ENCODE assay signal across 8 cellular contexts in the genomic region with DNA sequence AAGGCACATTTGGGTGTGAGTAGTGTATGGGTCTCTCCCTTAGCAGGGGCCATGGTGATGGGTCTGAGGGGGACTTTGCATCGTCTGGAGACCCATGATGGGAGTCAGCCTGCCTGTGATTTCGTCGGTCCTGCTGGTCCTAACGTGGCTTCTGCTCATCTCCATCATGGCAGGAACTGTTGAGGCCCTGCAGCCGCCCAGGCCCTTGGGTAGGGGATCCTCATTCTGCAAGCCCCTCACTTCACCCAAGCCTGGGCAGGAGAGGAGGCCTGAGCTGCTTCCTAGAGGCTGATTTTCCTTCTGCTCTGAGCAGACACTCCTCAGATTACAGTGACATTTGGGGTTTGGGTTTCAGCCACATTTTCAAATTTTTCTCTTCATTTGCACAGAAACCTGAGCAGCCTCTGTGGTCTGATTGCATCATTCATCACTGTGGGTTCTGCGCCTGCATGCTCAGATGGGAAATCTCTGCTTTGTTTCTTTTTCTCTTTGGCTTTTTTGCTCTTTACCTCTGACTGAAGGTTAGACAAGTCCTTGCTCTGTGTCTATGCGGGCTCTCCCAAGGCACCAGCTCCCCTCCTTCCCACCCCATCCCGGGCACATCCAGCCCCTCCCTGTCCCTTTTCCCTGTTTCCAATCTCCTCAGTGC.
DNase-seq lines count a peak whose midpoint lies in the region; ATAC-seq, FAIRE-seq and TF ChIP-seq lines count a peak whose summit lies in the region.

No MANE protein-coding gene starts in this region.

- CTCF ChIA-PET in K562 (lab: Yijun Ruan, JAX; ENCODE audit: low intra/inter-chr PET ratio), result no interaction called here

- H3K4me1 ChIP-seq in GM23338 (ENCODE audit: insufficient read depth), result no peaks in the 10 kb centered on the region
- H3K4me1 ChIP-seq in K562 (replicated peaks in 1 of 2; ENCODE audit: control insufficient read depth in 2 of 2, insufficient read depth in 2 of 2, low read length in 2 of 2), result no peaks in the 10 kb centered on the region

- ATAC-seq in GM18520 (IDR thresholded peaks at IDR 0.05; ENCODE audit: unreplicated experiment), result peak; percentile 83
- no peak for ATAC-seq in GM23338
- ATAC-seq in K562, result peak; percentile 44
- ATAC-seq in stimulated activated effector memory CD8-positive, alpha-beta T cell treated with anti-CD3 and anti-CD28 coated beads, Interleukin-12 subunit alpha, Interleukin-12 subunit beta, amount 100 ng/mL, for 72 hours, result peak; percentile 6
- ATAC-seq in GM21360 (IDR thresholded peaks at IDR 0.05; ENCODE audit: unreplicated experiment), result no peak
- ATAC-seq in omental fat pad (ENCODE audit: low FRiP score), result no peak

- TF ChIP-seq RAD21 in K562 (CRISPR knock-in tag; conservative IDR thresholded peaks at IDR 0.05 in 1 of 2, IDR thresholded peaks at IDR 0.05 in 1 of 2), result no peak

- intact Hi-C loops in K562 (cut with micrococcal nuclease), result no loop called here

- H3K9me3 ChIP-seq in KOPT-K1 (ENCODE audit: insufficient read depth, low read length, poor library complexity, severe bottlenecking) (no peaks in the 10 kb centered on the region), K562 (replicated peaks; ENCODE audit: control insufficient read depth, insufficient read depth, low read depth, low read length) (no peaks in the 10 kb centered on the region), WERI-Rb-1 (ENCODE audit: severe bottlenecking) (no peaks in the 10 kb centered on the region)

- TF ChIP-seq POLR2A in K562 (conservative IDR thresholded peaks at IDR 0.05), result no peak

- H3K27me3 ChIP-seq in GM23338 (ENCODE audit: insufficient read depth), result no peaks in the 10 kb centered on the region
- H3K27me3 ChIP-seq in K562 (ENCODE audit: control insufficient read depth in 2 of 2, insufficient read depth in 2 of 2, low read length in 2 of 2), result peaks cover 7 to 38% of the 10 kb centered on the region in 2 experiments; a peak in 4 of 5 replicates
- no peaks in the 10 kb centered on the region for H3K27me3 ChIP-seq in WERI-Rb-1 (ENCODE audit: insufficient read depth, low read depth, severe bottlenecking)

- H3K36me3 Mint-ChIP-seq in GM23338 (ENCODE audit: low read depth), result no peaks in the 10 kb centered on the region
- H3K36me3 Mint-ChIP-seq in stimulated activated effector memory CD8-positive, alpha-beta T cell treated with anti-CD3 and anti-CD28 coated beads, Interleukin-12 subunit alpha, Interleukin-12 subunit beta, amount 100 ng/mL, for 72 hours, result no peaks in the 10 kb centered on the region

- POLR2A ChIA-PET in K562 (lab: Yijun Ruan, JAX), result no interaction called here

- in situ Hi-C loops in K562 (cut with MboI), result no loop called here

- H3K9me1 ChIP-seq in K562 (ENCODE audit: control insufficient read depth, insufficient read depth, low read length), result no peaks in the 10 kb centered on the region

- DNase-seq in GM23338 (ENCODE audit: low spot score) (no peak), K562 (ENCODE audit: extremely low read depth in 1 of 4, low spot score in 3 of 4) (no peak), WERI-Rb-1 (no peak), omental fat pad (ENCODE audit: low spot score) (no peak)
- peak in 1 of 2 donors; percentile 51 for DNase-seq in stimulated activated effector memory CD8-positive, alpha-beta T cell treated with anti-CD3 and anti-CD28 coated beads, Interleukin-12 subunit alpha, Interleukin-12 subunit beta, amount 100 ng/mL, for 72 hours (ENCODE audit: low spot score in 2 of 2)

- H3K9me3 Mint-ChIP-seq in GM23338, result peaks cover 8% of the 10 kb centered on the region
- H3K9me3 Mint-ChIP-seq in stimulated activated effector memory CD8-positive, alpha-beta T cell treated with anti-CD3 and anti-CD28 coated beads, Interleukin-12 subunit alpha, Interleukin-12 subunit beta, amount 100 ng/mL, for 72 hours, result no peaks in the 10 kb centered on the region

- peaks cover 7% of the 10 kb centered on the region for H3K4me1 Mint-ChIP-seq in GM23338
- peaks cover 9% of the 10 kb centered on the region for H3K4me1 Mint-ChIP-seq in stimulated activated effector memory CD8-positive, alpha-beta T cell treated with anti-CD3 and anti-CD28 coated beads, Interleukin-12 subunit alpha, Interleukin-12 subunit beta, amount 100 ng/mL, for 72 hours

- TF ChIP-seq CTCF in GM23338 (conservative IDR thresholded peaks at IDR 0.05; ENCODE audit: low read depth in 2 of 2) (no peak), K562 (IDR thresholded peaks at IDR 0.05 in 2 of 3, conservative IDR thresholded peaks at IDR 0.05 in 1 of 3; ENCODE audit: insufficient read depth in 2 of 3, low read depth in 1 of 3, low read length in 3 of 3) (no peak), WERI-Rb-1 (IDR thresholded peaks at IDR 0.05; ENCODE audit: low read depth, low read length) (no peak), omental fat pad (IDR thresholded peaks at IDR 0.05) (no peak)

- H3K27ac ChIP-seq in GM23338 (ENCODE audit: low read depth) (no peak overlapping the region), KOPT-K1 (ENCODE audit: low read depth, low read length, poor library complexity, severe bottlenecking) (peak overlapping the region; percentile 28), K562 (ENCODE audit: extremely low read depth, low read depth, low read length) (no peak overlapping the region), WERI-Rb-1 (no peak overlapping the region)

- H3K27me3 Mint-ChIP-seq in GM23338 (ENCODE audit: insufficient read depth, low read depth, poor library complexity), result peaks cover 11% of the 10 kb centered on the region

- no peaks in the 10 kb centered on the region for H4K20me1 ChIP-seq in GM23338 (replicated peaks; ENCODE audit: insufficient read depth)
- H4K20me1 ChIP-seq in K562 (replicated peaks; ENCODE audit: control insufficient read depth, insufficient read depth, low read length), result no peaks in the 10 kb centered on the region; the same call in none of the 2 replicates

- no peak for TF ChIP-seq EP300 in K562 (IDR thresholded peaks at IDR 0.05; ENCODE audit: low read length)

- H2AFZ ChIP-seq in GM23338, result 0 out of 2 replicates have a peak overlapping the region, but pooled peaks have one; percentile 47
- no peak overlapping the region for H2AFZ ChIP-seq in K562 (ENCODE audit: low read depth, low read length)

- H3K4me2 ChIP-seq in GM23338, result no peak overlapping the region
- H3K4me2 ChIP-seq in K562 (ENCODE audit: insufficient read depth, low read length), result no peak overlapping the region

- no peaks in the 10 kb centered on the region for H3F3A ChIP-seq in GM23338 (replicated peaks; ENCODE audit: low read depth)

- no peak for FAIRE-seq in K562 (lab: Jason Lieb, UNC)

- no TSS peak for BruUV-seq in K562 (replicated peaks; lab: Mats Ljungman, UMichigan)

- H3K36me3 ChIP-seq in GM23338 (ENCODE audit: insufficient read depth) (no peaks in the 10 kb centered on the region), KOPT-K1 (ENCODE audit: insufficient read depth, low read length) (no peaks in the 10 kb centered on the region), K562 (ENCODE audit: control insufficient read depth, insufficient read depth, low read length) (no peaks in the 10 kb centered on the region), WERI-Rb-1 (no peaks in the 10 kb centered on the region)

- WGBS in K562 (ENCODE audit: insufficient coverage, low coverage, missing lambda C conversion rate), result 3% methylated on average over 8 of the region's 8 CpGs

- H3K4me3 Mint-ChIP-seq in GM23338, result no peak overlapping the region
- H3K4me3 Mint-ChIP-seq in stimulated activated effector memory CD8-positive, alpha-beta T cell treated with anti-CD3 and anti-CD28 coated beads, Interleukin-12 subunit alpha, Interleukin-12 subunit beta, amount 100 ng/mL, for 72 hours, result no peak overlapping the region

- H3K4me3 ChIP-seq in GM23338 (no peak overlapping the region), K562 (no peak overlapping the region), WERI-Rb-1 (ENCODE audit: low read depth, low read length) (no peak overlapping the region)

- H3K9me2 ChIP-seq in GM23338 (ENCODE audit: insufficient read depth), result peaks cover 8% of the 10 kb centered on the region; the same call in 1 of the 2 replicates

- H3K27ac Mint-ChIP-seq in GM23338, result peak overlapping the region; percentile 44
- H3K27ac Mint-ChIP-seq in stimulated activated effector memory CD8-positive, alpha-beta T cell treated with anti-CD3 and anti-CD28 coated beads, Interleukin-12 subunit alpha, Interleukin-12 subunit beta, amount 100 ng/mL, for 72 hours, result no peak overlapping the region

- H3K9ac ChIP-seq in K562 (ENCODE audit: insufficient read depth in 1 of 2, low read depth in 2 of 2, low read length in 2 of 2), result no peak overlapping the region

- no peaks in the 10 kb centered on the region for H3K79me2 ChIP-seq in GM23338 (replicated peaks; ENCODE audit: insufficient read depth)
- no peaks in the 10 kb centered on the region for H3K79me2 ChIP-seq in K562 (ENCODE audit: control insufficient read depth, insufficient read depth, low read length)

TF ChIP-seq in GM23338, 12 proteins besides CTCF, POLR2A, EP300 and RAD21 (continues in another document):
- TF ChIP-seq, protein P1, sequence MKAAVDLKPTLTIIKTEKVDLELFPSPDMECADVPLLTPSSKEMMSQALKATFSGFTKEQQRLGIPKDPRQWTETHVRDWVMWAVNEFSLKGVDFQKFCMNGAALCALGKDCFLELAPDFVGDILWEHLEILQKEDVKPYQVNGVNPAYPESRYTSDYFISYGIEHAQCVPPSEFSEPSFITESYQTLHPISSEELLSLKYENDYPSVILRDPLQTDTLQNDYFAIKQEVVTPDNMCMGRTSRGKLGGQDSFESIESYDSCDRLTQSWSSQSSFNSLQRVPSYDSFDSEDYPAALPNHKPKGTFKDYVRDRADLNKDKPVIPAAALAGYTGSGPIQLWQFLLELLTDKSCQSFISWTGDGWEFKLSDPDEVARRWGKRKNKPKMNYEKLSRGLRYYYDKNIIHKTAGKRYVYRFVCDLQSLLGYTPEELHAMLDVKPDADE (IDR thresholded peaks at IDR 0.05), result no peak
- TF ChIP-seq CREB1 (CRISPR knock-in tag; IDR thresholded peaks at IDR 0.05; ENCODE audit: low read depth), result no peak
- TF ChIP-seq STAT1 (IDR thresholded peaks at IDR 0.05; ENCODE audit: unreplicated experiment), result no peak
- TF ChIP-seq POLR2AphosphoS5 (IDR thresholded peaks at IDR 0.05; ENCODE audit: low read depth), result no peak

TF ChIP-seq in K562, 482 proteins besides CTCF, POLR2A, EP300 and RAD21 (continues in another document):
- TF ChIP-seq CEBPG (CRISPR knock-in tag; IDR thresholded peaks at IDR 0.05) (peak; percentile 66), CEBPG (tag; conservative IDR thresholded peaks at IDR 0.05 in 1 of 2, IDR thresholded peaks at IDR 0.05 in 1 of 2) (peak; percentile 91), STAT5A (IDR thresholded peaks at IDR 0.05; ENCODE audit: borderline replicate concordance, low read length) (no peak), KLF13 (tag; IDR thresholded peaks at IDR 0.05; ENCODE audit: borderline replicate concordance, low read depth) (no peak)

Comparison
In these comparisons a context has a peak if more than half of its experiments do, and no peak if none do; other contexts are left out.
1. ATAC-seq: peak in GM18520 (single experiment), K562 (single experiment) and stimulated activated effector memory CD8-positive, alpha-beta T cell treated with anti-CD3 and anti-CD28 coated beads, Interleukin-12 subunit alpha, Interleukin-12 subunit beta, amount 100 ng/mL, for 72 hours (single experiment); none in GM23338 (single experiment), GM21360 (single experiment) and omental fat pad (single experiment).